In genomic region chr19:29527500-29528328, GRCh38 we compare ENCODE assay signal across 10 cellular contexts. TPM values are rescaled to one million over a fixed set of nuclear protein-coding genes. Genes with fewer than 3 reads are reported as not detected.
DNase-seq lines count a peak whose midpoint lies in the region; ATAC-seq and TF ChIP-seq lines count a peak whose summit lies in the region.
"Had no signal": no experiment of that assay in that cellular context is flagged by ENCODE, and none has a peak within 500 bp of the region (broad histone marks: within the 10 kb centered on the region; RNA-seq: fewer than 3 reads in every experiment).

No MANE protein-coding gene starts in this region.

- no peak for ATAC-seq in left lung

- CTCF ChIA-PET in SK-N-SH (lab: Yijun Ruan, JAX), result interaction anchor here (0.6 to 3.7 kb wide), 39 partner anchors 9 to 646 kb away, joined by 3 to 47 read pairs (median 3); partner anchors contain the start of gene POP4

- H3K36me3 Mint-ChIP-seq in T-helper 1 cell treated with Interleukin-12 subunit alpha and Interleukin-12 subunit beta and Interleukin-4 antibody, amounts not matched to agents 30 μg/mL and 1 μg/mL, for 36 hours (ENCODE audit: low read depth), result peaks cover 5% of the 10 kb centered on the region

- H3F3A ChIP-seq in SK-N-SH (replicated peaks; ENCODE audit: insufficient read depth), result no peaks in the 10 kb centered on the region

- H4K20me1 ChIP-seq in SK-N-SH (ENCODE audit: insufficient read depth) (0 out of 2 replicates have a peak, but pooled peaks cover 2% of the 10 kb centered on the region), hepatocyte (ENCODE audit: insufficient read depth, poor library complexity, severe bottlenecking) (no peaks in the 10 kb centered on the region)

- 24% methylated on average over 29 of the region's 31 CpGs for WGBS in SK-N-SH (ENCODE audit: low lambda C conversion rate)
- 31% methylated on average over 31 of the region's 31 CpGs for WGBS in hepatocyte (ENCODE audit: low lambda C conversion rate, missing lambda C conversion rate)
- WGBS in spleen, 5 donors, result 14 to 18% (median 17%) methylated on average over 26 to 31 of the region's 31 CpGs

- H3K79me2 ChIP-seq in SK-N-SH (ENCODE audit: insufficient read depth) (no peaks in the 10 kb centered on the region), hepatocyte (no peaks in the 10 kb centered on the region)

- H3K9me3 ChIP-seq in SK-N-SH (no peaks in the 10 kb centered on the region), hepatocyte (ENCODE audit: low read depth) (no peaks in the 10 kb centered on the region), spleen (peaks cover 0 to 17% (median 0%) of the 10 kb centered on the region in 8 donors), left lung (no peaks in the 10 kb centered on the region)

- peak overlapping the region; percentile 73 for H3K4me3 Mint-ChIP-seq in T-helper 1 cell treated with Interleukin-12 subunit alpha and Interleukin-12 subunit beta and Interleukin-4 antibody, amounts not matched to agents 30 μg/mL and 1 μg/mL, for 36 hours

- H3K36me3 ChIP-seq in SK-N-SH (replicated peaks in 1 of 2; ENCODE audit: control insufficient read depth in 1 of 2, insufficient read depth in 2 of 2, low read length in 1 of 2) (no peaks in the 10 kb centered on the region), hepatocyte (replicated peaks; ENCODE audit: insufficient read depth, low read depth) (no peaks in the 10 kb centered on the region), spleen (no peaks in the 10 kb centered on the region), left lung (no peaks in the 10 kb centered on the region)

- H3K4me2 ChIP-seq in SK-N-SH (peak overlapping the region; percentile 83; the same call in 1 of the 2 replicates), hepatocyte (peak overlapping the region; percentile 81)

- H3K27ac Mint-ChIP-seq in T-helper 1 cell treated with Interleukin-12 subunit alpha and Interleukin-12 subunit beta and Interleukin-4 antibody, amounts not matched to agents 30 μg/mL and 1 μg/mL, for 36 hours, result peak overlapping the region; percentile 74

- no peak for TF ChIP-seq RAD21 in SK-N-SH (IDR thresholded peaks at IDR 0.05; ENCODE audit: low read length)

- TF ChIP-seq EP300 in SK-N-SH (IDR thresholded peaks at IDR 0.05; ENCODE audit: borderline replicate concordance in 1 of 2, low read depth in 1 of 2, low read length in 1 of 2), result no peak

- TF ChIP-seq POLR2A in spleen (IDR thresholded peaks at IDR 0.05), result no peak
- no peak for TF ChIP-seq POLR2A in erythroblast (IDR thresholded peaks at IDR 0.05; ENCODE audit: low read length)

- intact Hi-C loops in spleen (cut with DNase I; ENCODE audit: low total_unique reads) (no loop called here), left lung (cut with DNase I) (no loop called here)

- TF ChIP-seq CTCF in SK-N-SH (IDR thresholded peaks at IDR 0.05), result no peak; the same call in 1 of the 2 replicates
- no peak for TF ChIP-seq CTCF in hepatocyte (IDR thresholded peaks at IDR 0.05; ENCODE audit: poor library complexity)
- no peak for TF ChIP-seq CTCF in spleen (IDR thresholded peaks at IDR 0.05 in 8 of 11, conservative IDR thresholded peaks at IDR 0.05 in 3 of 11)
- no peak for TF ChIP-seq CTCF in left lung (IDR thresholded peaks at IDR 0.05)

- H3K27me3 ChIP-seq in SK-N-SH (ENCODE audit: insufficient read depth) (peaks cover 87% of the 10 kb centered on the region), hepatocyte (peaks cover 90% of the 10 kb centered on the region), spleen (replicated peaks in 1 of 7) (peaks cover 15 to 100% (median 83%) of the 10 kb centered on the region in 7 donors), left lung (peaks cover 70 to 100% of the 10 kb centered on the region in 2 donors)

- H3K9me2 ChIP-seq in SK-N-SH (no peaks in the 10 kb centered on the region), hepatocyte (replicated peaks; ENCODE audit: insufficient read depth) (no peaks in the 10 kb centered on the region)

- peaks cover 80% of the 10 kb centered on the region for H3K27me3 Mint-ChIP-seq in T-helper 1 cell treated with Interleukin-12 subunit alpha and Interleukin-12 subunit beta and Interleukin-4 antibody, amounts not matched to agents 30 μg/mL and 1 μg/mL, for 36 hours (ENCODE audit: low read depth)

- H2AFZ ChIP-seq in SK-N-SH (ENCODE audit: low read depth), result 0 out of 2 replicates have a peak overlapping the region, but pooled peaks have one; percentile 59
- H2AFZ ChIP-seq in hepatocyte, result no peak overlapping the region

- H3K4me3 ChIP-seq in SK-N-SH (ENCODE audit: low read depth in 2 of 2, low read length in 1 of 2) (no peak overlapping the region; a peak in 1 of 4 replicates), hepatocyte (no peak overlapping the region), spleen (peak overlapping the region in 6 of 8 donors; percentile 5 to 62 (median 19)), left lung (no peak overlapping the region)

- peaks cover 19% of the 10 kb centered on the region for H3K4me1 Mint-ChIP-seq in T-helper 1 cell treated with Interleukin-12 subunit alpha and Interleukin-12 subunit beta and Interleukin-4 antibody, amounts not matched to agents 30 μg/mL and 1 μg/mL, for 36 hours (ENCODE audit: low read depth)

- DNase-seq in T-helper 1 cell (no peak), SK-N-SH (no peak), hepatocyte (ENCODE audit: low spot score) (no peak), spleen (peak; percentile 51), erythroblast (lab: John Stamatoyannopoulos, UW) (no peak), left lung (no peak)
- no peak for DNase-seq in stimulated activated CD4-positive, alpha-beta T cell treated with anti-CD3 and anti-CD28 coated beads, Interleukin-4, amount 100 ng/mL, for 24 hours

- no peak overlapping the region for H3K9ac ChIP-seq in SK-N-SH

- H3K27ac ChIP-seq in SK-N-SH (ENCODE audit: low read depth in 2 of 2, low read length in 1 of 2), result no peak overlapping the region
- no peak overlapping the region for H3K27ac ChIP-seq in hepatocyte
- no peak overlapping the region for H3K27ac ChIP-seq in spleen
- no peak overlapping the region for H3K27ac ChIP-seq in left lung
- H3K27ac ChIP-seq: 22Rv1 had no signal

- H3K4me1 ChIP-seq in SK-N-SH (ENCODE audit: control insufficient read depth in 1 of 2, insufficient read depth in 2 of 2, low read depth in 1 of 2, low read length in 1 of 2), result no peaks in the 10 kb centered on the region; a peak in 1 of 4 replicates
- H3K4me1 ChIP-seq in hepatocyte (ENCODE audit: insufficient read depth), result peaks cover 11% of the 10 kb centered on the region
- H3K4me1 ChIP-seq in spleen, result peaks cover 24 to 62% (median 50%) of the 10 kb centered on the region in 6 donors
- H3K4me1 ChIP-seq in left lung, result peaks cover 2 to 29% of the 10 kb centered on the region in 2 donors

- POLR2A ChIA-PET in SK-N-SH (lab: Yijun Ruan, JAX), result no interaction called here

- H3K9me3 Mint-ChIP-seq in T-helper 1 cell treated with Interleukin-12 subunit alpha and Interleukin-12 subunit beta and Interleukin-4 antibody, amounts not matched to agents 30 μg/mL and 1 μg/mL, for 36 hours, result no peaks in the 10 kb centered on the region

TF ChIP-seq in SK-N-SH, 30 proteins besides CTCF, POLR2A, EP300 and RAD21:
- TF ChIP-seq USF2 (IDR thresholded peaks at IDR 0.05; ENCODE audit: borderline replicate concordance, low read depth, low read length), result no peak
- TF ChIP-seq REST (IDR thresholded peaks at IDR 0.05; ENCODE audit: low read depth, low read length), result no peak
- no peak for TF ChIP-seq JUND (IDR thresholded peaks at IDR 0.05)
- no peak for TF ChIP-seq GATA2 (CRISPR knock-in tag; IDR thresholded peaks at IDR 0.05)
- TF ChIP-seq MXI1 (IDR thresholded peaks at IDR 0.05; ENCODE audit: low read depth, low read length), result no peak
- no peak for TF ChIP-seq YY1 (IDR thresholded peaks at IDR 0.05; ENCODE audit: low read depth)

RNA-seq across cellular contexts. Expression of gene VSTM2B, which starts 1.9 kb away (rescaled TPM):
- not detected in 2 replicates for polyA plus RNA-seq in SK-N-SH (2012; rRNA removed)
- polyA plus RNA-seq in SK-N-SH (2012; cell fraction: cytosol; rRNA removed), result not detected in 2 replicates
- polyA plus RNA-seq in SK-N-SH (2012; cell fraction: nucleus; rRNA removed), result not detected in 2 replicates
- 0.47 and 1.2 TPM in 2 replicates for total RNA-seq in hepatocyte
- polyA plus RNA-seq in hepatocyte, result 0.34 and 1.1 TPM in 2 replicates
- total RNA-seq in spleen, result not detected
- not detected for polyA plus RNA-seq in spleen
- not detected for total RNA-seq in left lung
- total RNA-seq: mononuclear cell had no signal

Comparison
In these comparisons a context has a peak if more than half of its experiments do, and no peak if none do; other contexts are left out.
1. H3K4me3 ChIP-seq: peak in spleen (6 of 8); none in SK-N-SH (0 of 2), hepatocyte (single experiment) and left lung (0 of 2).